Comparison of ENCODE assay signal across 38 cellular contexts in the genomic region with DNA sequence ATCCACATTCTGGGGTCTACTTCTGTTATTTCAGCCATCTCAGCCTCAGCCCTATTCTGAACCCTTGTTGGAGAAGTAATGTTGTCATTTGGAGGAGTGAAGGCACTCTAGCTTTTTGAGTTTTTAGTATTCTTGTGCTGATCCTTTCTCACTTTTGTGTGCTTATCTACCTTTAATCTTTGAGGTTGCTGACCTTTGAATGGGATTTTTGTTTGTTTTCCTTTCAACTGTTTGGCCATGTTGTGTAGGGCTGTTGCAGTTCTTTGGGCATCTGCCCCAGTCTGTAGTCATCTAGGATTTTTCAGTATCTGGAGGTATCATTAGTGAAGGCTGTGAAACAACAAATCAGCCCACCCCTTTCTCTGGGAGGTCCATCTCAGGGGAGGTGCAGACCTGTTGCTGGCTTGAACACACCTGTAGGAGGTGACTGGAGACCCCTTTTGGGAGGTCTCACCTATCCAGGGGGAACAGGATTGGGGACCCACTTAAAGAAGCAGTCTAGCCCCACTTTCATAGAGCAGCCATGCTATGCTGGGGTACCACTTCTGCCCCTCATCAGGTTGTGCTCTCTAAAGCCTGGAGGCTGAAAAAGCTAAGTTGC.
"Had no signal": no experiment of that assay in that cellular context is flagged by ENCODE, and none has a peak within 500 bp of the region (broad histone marks: within the 10 kb centered on the region; RNA-seq: fewer than 3 reads in every experiment).

No MANE protein-coding gene starts in this region.

- H3K4me3 ChIP-seq: adrenal gland, ascending aorta, body of pancreas, breast epithelium, cardiac muscle cell had no signal

- H3K27ac ChIP-seq: adrenal gland, ascending aorta, body of pancreas, brain microvascular endothelial cell, breast epithelium, cardiac muscle cell had no signal

- ATAC-seq: activated naive CD8-positive, alpha-beta T cell treated with anti-CD3 and anti-CD28 coated beads, Interleukin-2, amount 50 U/mL, for 24 hours; activated T-cell treated with anti-CD3 and anti-CD28 coated beads, Interleukin-2, amount 50 U/mL, for 4 hours; activated T-cell treated with anti-CD3 and anti-CD28 coated beads, Interleukin-2, amount 50 U/mL, for 72 hours; activated T-helper 17 cell treated with anti-CD3 and anti-CD28 coated beads, Interleukin-2, amount 50 U/mL, for 72 hours; body of pancreas had no signal

- DNase-seq: activated effector memory CD4-positive, alpha-beta T cell treated with anti-CD3 and anti-CD28 coated beads, Interleukin-2, amount 50 U/mL, for 16 hours; activated effector memory CD4-positive, alpha-beta T cell treated with Interleukin-2 at 50 U/mL for 16 hours; activated gamma-delta T cell; activated gamma-delta T cell treated with Interleukin-2 at 50 U/mL for 16 hours; activated naive CD4-positive, alpha-beta T cell; activated naive CD4-positive, alpha-beta T cell treated with anti-CD3 and anti-CD28 coated beads for 36 hours; activated naive CD4-positive, alpha-beta T cell treated with anti-CD3 and anti-CD28 coated beads, Interleukin-2, amount 50 U/mL, for 16 hours; activated naive CD4-positive, alpha-beta T cell treated with Interleukin-2 at 50 U/mL for 16 hours; activated naive CD8-positive, alpha-beta T cell treated with anti-CD3 and anti-CD28 coated beads for 36 hours; activated naive CD8-positive, alpha-beta T cell treated with anti-CD3 and anti-CD28 coated beads, Interleukin-2, amount 10 ng/mL, durations not matched to agents 7 days and 5 days; activated naive CD8-positive, alpha-beta T cell treated with anti-CD3 and anti-CD28 coated beads, Interleukin-2, amount 50 U/mL, for 24 hours; activated T-cell treated with anti-CD3 and anti-CD28 coated beads for 4 hours; activated T-cell treated with anti-CD3 and anti-CD28 coated beads, Interleukin-2, amount 50 U/mL, for 1 hour; activated T-cell treated with anti-CD3 and anti-CD28 coated beads, Interleukin-2, amount 50 U/mL, for 24 hours; activated T-cell treated with anti-CD3 and anti-CD28 coated beads, Interleukin-2, amount 50 U/mL, for 4 hours; activated T-cell treated with anti-CD3 and anti-CD28 coated beads, Interleukin-2, amount 50 U/mL, for 48 hours; activated T-cell treated with anti-CD3 and anti-CD28 coated beads, Interleukin-2, amount 50 U/mL, for 72 hours; adrenal gland; amniotic stem cell; amygdala; anterior cingulate cortex; aorta; body of pancreas; brain microvascular endothelial cell; caudate nucleus; central memory CD4-positive, alpha-beta T cell; cerebellar nuclear complex had no signal

- H3K4me1 Mint-ChIP-seq: activated naive CD4-positive, alpha-beta T cell treated with anti-CD3 and anti-CD28 coated beads, Interleukin-2, amount 50 U/mL, for 24 hours; activated naive CD8-positive, alpha-beta T cell treated with anti-CD3 and anti-CD28 coated beads for 36 hours; activated naive CD8-positive, alpha-beta T cell treated with anti-CD3 and anti-CD28 coated beads, Interleukin-2, amount 10 ng/mL, durations not matched to agents 7 days and 5 days; activated naive CD8-positive, alpha-beta T cell treated with anti-CD3 and anti-CD28 coated beads, Interleukin-2, amount 50 U/mL, for 24 hours; activated T-helper 17 cell treated with anti-CD3 and anti-CD28 coated beads, Interleukin-2, amount 50 U/mL, for 72 hours; brain; central memory CD8-positive, alpha-beta T cell had no signal

- H3K27me3 Mint-ChIP-seq: activated naive CD4-positive, alpha-beta T cell treated with anti-CD3 and anti-CD28 coated beads, Interleukin-2, amount 50 U/mL, for 24 hours; activated naive CD8-positive, alpha-beta T cell; activated naive CD8-positive, alpha-beta T cell treated with anti-CD3 and anti-CD28 coated beads for 36 hours; activated naive CD8-positive, alpha-beta T cell treated with anti-CD3 and anti-CD28 coated beads, Interleukin-2, amount 10 ng/mL, durations not matched to agents 7 days and 5 days; activated naive CD8-positive, alpha-beta T cell treated with anti-CD3 and anti-CD28 coated beads, Interleukin-2, amount 50 U/mL, for 24 hours; activated T-cell treated with anti-CD3 and anti-CD28 coated beads, Interleukin-2, amount 50 U/mL, for 24 hours; activated T-helper 17 cell treated with anti-CD3 and anti-CD28 coated beads, Interleukin-2, amount 50 U/mL, for 72 hours; central memory CD8-positive, alpha-beta T cell had no signal

- H3K4me3 Mint-ChIP-seq: activated naive CD4-positive, alpha-beta T cell treated with anti-CD3 and anti-CD28 coated beads for 36 hours; activated naive CD4-positive, alpha-beta T cell treated with anti-CD3 and anti-CD28 coated beads, Interleukin-2, amount 50 U/mL, for 24 hours; activated naive CD8-positive, alpha-beta T cell; activated naive CD8-positive, alpha-beta T cell treated with anti-CD3 and anti-CD28 coated beads for 36 hours; activated naive CD8-positive, alpha-beta T cell treated with anti-CD3 and anti-CD28 coated beads, Interleukin-2, amount 10 ng/mL, durations not matched to agents 7 days and 5 days; activated naive CD8-positive, alpha-beta T cell treated with anti-CD3 and anti-CD28 coated beads, Interleukin-2, amount 50 U/mL, for 24 hours; activated T-cell treated with anti-CD3 and anti-CD28 coated beads, Interleukin-2, amount 50 U/mL, for 24 hours; activated T-cell treated with anti-CD3 and anti-CD28 coated beads, Interleukin-2, amount 50 U/mL, for 4 hours; activated T-cell treated with anti-CD3 and anti-CD28 coated beads, Interleukin-2, amount 50 U/mL, for 72 hours; activated T-helper 1 cell treated with anti-CD3 and anti-CD28 coated beads, Interleukin-12 subunit alpha, Interleukin-12 subunit beta, Interleukin-2, Interleukin-4 antibody, amounts not matched to agents 30 ng/mL and 10 ng/mL and 1 ng/mL, durations not matched to agents 14 hours and 24 hours and 36 hours; activated T-helper 17 cell treated with anti-CD3 and anti-CD28 coated beads, Interleukin-2, amount 50 U/mL, for 72 hours; brain; central memory CD8-positive, alpha-beta T cell had no signal

- H3K27me3 ChIP-seq: adrenal gland, ascending aorta, body of pancreas, brain microvascular endothelial cell, breast epithelium, cardiac muscle cell had no signal

- H3K27ac Mint-ChIP-seq: activated naive CD4-positive, alpha-beta T cell treated with anti-CD3 and anti-CD28 coated beads for 36 hours; activated naive CD4-positive, alpha-beta T cell treated with anti-CD3 and anti-CD28 coated beads, Interleukin-2, amount 50 U/mL, for 24 hours; activated naive CD8-positive, alpha-beta T cell; activated naive CD8-positive, alpha-beta T cell treated with anti-CD3 and anti-CD28 coated beads for 36 hours; activated naive CD8-positive, alpha-beta T cell treated with anti-CD3 and anti-CD28 coated beads, Interleukin-2, amount 10 ng/mL, durations not matched to agents 7 days and 5 days; activated naive CD8-positive, alpha-beta T cell treated with anti-CD3 and anti-CD28 coated beads, Interleukin-2, amount 50 U/mL, for 24 hours; activated T-cell treated with anti-CD3 and anti-CD28 coated beads, Interleukin-2, amount 50 U/mL, for 24 hours; activated T-cell treated with anti-CD3 and anti-CD28 coated beads, Interleukin-2, amount 50 U/mL, for 72 hours; activated T-helper 1 cell treated with anti-CD3 and anti-CD28 coated beads, Interleukin-12 subunit alpha, Interleukin-12 subunit beta, Interleukin-2, Interleukin-4 antibody, amounts not matched to agents 30 ng/mL and 10 ng/mL and 1 ng/mL, durations not matched to agents 14 hours and 24 hours and 36 hours; activated T-helper 17 cell treated with anti-CD3 and anti-CD28 coated beads, Interleukin-2, amount 50 U/mL, for 72 hours; activated T-helper 2 cell treated with anti-CD3 and anti-CD28 coated beads, Interferon-gamma antibody, Interleukin-2, Interleukin-4, amounts not matched to agents 10 μg/mL and 5 μg/mL and 100 μg/mL, durations not matched to agents 14 hours and 24 hours and 36 hours; brain had no signal

- FAIRE-seq: astrocyte had no signal

- H3K36me3 Mint-ChIP-seq: brain had no signal

- H3K9me3 ChIP-seq: adrenal gland, ascending aorta, breast epithelium had no signal

- H3K4me1 ChIP-seq: adrenal gland, ascending aorta, body of pancreas, breast epithelium had no signal

- H3K9me3 Mint-ChIP-seq: central memory CD8-positive, alpha-beta T cell had no signal

- H3K36me3 ChIP-seq: adrenal gland, ascending aorta, brain microvascular endothelial cell, breast epithelium, cardiac muscle cell had no signal
